ENCODE assay signal across 26 cellular contexts in the genomic region with DNA sequence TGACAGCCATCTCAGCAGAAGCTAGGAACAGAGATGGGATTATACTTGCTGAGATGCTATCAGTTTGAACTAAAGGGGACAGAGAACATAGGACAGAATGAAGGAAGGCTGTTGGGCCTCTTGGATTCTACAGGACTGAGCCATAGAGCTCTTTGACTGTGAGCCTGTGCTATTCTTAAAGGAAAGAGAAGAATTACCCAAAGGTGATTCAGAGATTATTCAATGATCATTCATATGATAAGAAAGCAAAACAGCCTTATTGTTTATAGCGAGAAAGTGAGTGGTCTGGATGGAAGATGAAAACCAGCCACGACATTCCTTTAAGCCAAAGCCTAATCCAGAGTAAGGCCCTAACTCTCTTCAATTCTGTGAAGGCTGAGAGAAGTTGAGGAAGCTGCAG.
DNase-seq lines count a peak whose midpoint lies in the region; ATAC-seq, FAIRE-seq and TF ChIP-seq lines count a peak whose summit lies in the region.
"Had no signal": no experiment of that assay in that cellular context is flagged by ENCODE, and none has a peak within 500 bp of the region (broad histone marks: within the 10 kb centered on the region; RNA-seq: fewer than 3 reads in every experiment).

No MANE protein-coding gene starts in this region.

- POLR2A ChIA-PET in Panc1 (lab: Charles Lee), result no interaction called here
- POLR2A ChIA-PET in activated CD4-positive, alpha-beta T cell treated with anti-CD3 and anti-CD28 coated beads for 36 hours (lab: Charles Lee), result no interaction called here

- H3K27ac Mint-ChIP-seq in activated CD4-positive, alpha-beta T cell treated with anti-CD3 and anti-CD28 coated beads for 36 hours, result no peak overlapping the region
- H3K27ac Mint-ChIP-seq: B cell; CD8-positive, alpha-beta T cell; IgD-negative memory B cell had no signal

- intact Hi-C loops in Panc1 (cut with micrococcal nuclease; ENCODE audit: unreplicated experiment), result no loop called here
- intact Hi-C loops in activated CD4-positive, alpha-beta T cell treated with anti-CD3 and anti-CD28 coated beads for 36 hours (cut with DNase I, micrococcal nuclease), result no loop called here

- no peaks in the 10 kb centered on the region for H3K4me1 Mint-ChIP-seq in activated CD4-positive, alpha-beta T cell treated with anti-CD3 and anti-CD28 coated beads for 36 hours
- H3K4me1 Mint-ChIP-seq: B cell, IgD-negative memory B cell had no signal

- H3K9me3 ChIP-seq in Panc1 (ENCODE audit: control insufficient read depth, insufficient read depth, low read depth, low read length), result no peaks in the 10 kb centered on the region
- H3K9me3 ChIP-seq: Caco-2 had no signal

- H3K4me3 ChIP-seq in Panc1 (ENCODE audit: low read depth in 2 of 2, low read length in 2 of 2) (no peak overlapping the region), epithelial cell of esophagus (ENCODE audit: low read length) (no peak overlapping the region)

- H3K36me3 Mint-ChIP-seq in activated CD4-positive, alpha-beta T cell treated with anti-CD3 and anti-CD28 coated beads for 36 hours (ENCODE audit: low read depth), result no peaks in the 10 kb centered on the region
- H3K36me3 Mint-ChIP-seq: CD8-positive, alpha-beta T cell; IgD-negative memory B cell had no signal

- H3K36me3 ChIP-seq in Panc1 (ENCODE audit: control insufficient read depth, insufficient read depth, low read length), result no peaks in the 10 kb centered on the region

- no peak overlapping the region for H3K4me3 Mint-ChIP-seq in activated CD4-positive, alpha-beta T cell treated with anti-CD3 and anti-CD28 coated beads for 36 hours
- H3K4me3 Mint-ChIP-seq: B cell; CD8-positive, alpha-beta T cell; IgD-negative memory B cell had no signal

- no peaks in the 10 kb centered on the region for H3K4me1 ChIP-seq in Panc1 (ENCODE audit: control insufficient read depth, insufficient read depth, low read length)

- ATAC-seq in Panc1, result peak; percentile 56; the same call in 1 of the 2 replicates
- no peak for ATAC-seq in activated CD4-positive, alpha-beta T cell treated with anti-CD3 and anti-CD28 coated beads for 36 hours
- ATAC-seq: CD8-positive, alpha-beta T cell had no signal

- TF ChIP-seq CTCF in Panc1 (IDR thresholded peaks at IDR 0.05) (no peak), epithelial cell of esophagus (IDR thresholded peaks at IDR 0.05; ENCODE audit: insufficient read depth, low read depth, low read length, missing control alignments) (no peak)

- H3K9me3 Mint-ChIP-seq in activated CD4-positive, alpha-beta T cell treated with anti-CD3 and anti-CD28 coated beads for 36 hours (ENCODE audit: low read depth), result no peaks in the 10 kb centered on the region
- H3K9me3 Mint-ChIP-seq: CD8-positive, alpha-beta T cell had no signal

- H3K27ac ChIP-seq in Panc1 (ENCODE audit: low read length), result no peak overlapping the region
- H3K27ac ChIP-seq: C4-2B, KMS-11 had no signal

- H3K27me3 ChIP-seq in Panc1 (ENCODE audit: control insufficient read depth, insufficient read depth, low read length), result no peaks in the 10 kb centered on the region

- H3K27me3 Mint-ChIP-seq in activated CD4-positive, alpha-beta T cell treated with anti-CD3 and anti-CD28 coated beads for 36 hours, result no peaks in the 10 kb centered on the region

- no peak for FAIRE-seq in GM12892 (lab: Jason Lieb, UNC)
- FAIRE-seq: GM18507, H54 had no signal

- DNase-seq in Daoy (ENCODE audit: low read depth) (peak; percentile 34), Panc1 (ENCODE audit: low read depth, low spot score) (no peak), epithelial cell of esophagus (ENCODE audit: low read depth) (peak; percentile 45), kidney tubule cell (ENCODE audit: low spot score) (peak; percentile 37), GM12892 (ENCODE audit: insufficient read length) (no peak)
- DNase-seq in activated CD8-positive, alpha-beta memory T cell treated with anti-CD3 and anti-CD28 coated beads, Interleukin-2, amount 50 U/mL, for 4 hours, result no peak
- DNase-seq in activated CD4-positive, alpha-beta T cell treated with anti-CD3 and anti-CD28 coated beads for 36 hours, result no peak
- DNase-seq: Caco-2; CD8-positive, alpha-beta T cell; DMS 273 treated with DMSO at 0.1 percent for 48 hours; DMS79; MV-4-11; NCI-H1105; NCI-H146; NCI-H1930; NCI-H2107; NCI-H524; NCI-H774; RPMI8226; SHP77 had no signal

- CTCF ChIA-PET in Panc1 (lab: Charles Lee), result no interaction called here
- CTCF ChIA-PET in activated CD4-positive, alpha-beta T cell treated with anti-CD3 and anti-CD28 coated beads for 36 hours (lab: Charles Lee), result no interaction called here

- BruUV-seq in Panc1 (replicated peaks; lab: Mats Ljungman, UMichigan), result no TSS peak

- TF ChIP-seq POLR2A in GM12892 (IDR thresholded peaks at IDR 0.05; ENCODE audit: low read depth, low read length), result no peak

- in situ Hi-C loops in Panc1 (cut with HindIII; ENCODE audit: low pct_unique_long_range_greater_than_20kb, low sequenced_read_pairs), result no loop called here

Comparison
In these comparisons a context has a peak if more than half of its experiments do, and no peak if none do; other contexts are left out.
1. DNase-seq: peak in Daoy (single experiment), epithelial cell of esophagus (single experiment) and kidney tubule cell (single experiment); none in Panc1 (single experiment), activated CD8-positive, alpha-beta memory T cell treated with anti-CD3 and anti-CD28 coated beads, Interleukin-2, amount 50 U/mL, for 4 hours (single experiment), GM12892 (single experiment) and activated CD4-positive, alpha-beta T cell treated with anti-CD3 and anti-CD28 coated beads for 36 hours (single experiment).